Comparison of ENCODE assay signal across 30 cellular contexts in genomic region chr15:45148076-45149059, GRCh38. TPM values are rescaled to one million over a fixed set of nuclear protein-coding genes. Genes with fewer than 3 reads are reported as not detected.
DNase-seq lines count a peak whose midpoint lies in the region; ATAC-seq and TF ChIP-seq lines count a peak whose summit lies in the region.
"Had no signal": no experiment of that assay in that cellular context is flagged by ENCODE, and none has a peak within 500 bp of the region (broad histone marks: within the 10 kb centered on the region; RNA-seq: fewer than 3 reads in every experiment).

No MANE protein-coding gene starts in this region.

- H3K18ac ChIP-seq in mesendoderm (ENCODE audit: low read length): no peak overlapping the region

- no peak overlapping the region for H2BK15ac ChIP-seq in mesendoderm (replicated peaks; ENCODE audit: low read depth)

- dilution Hi-C loops in mammary epithelial cell (cut with HindIII; ENCODE audit: low sequenced_read_pairs): no loop called here

- no peak overlapping the region for H2BK120ac ChIP-seq in mesendoderm (ENCODE audit: low read depth, low read length)

- 85% methylated on average over 10 of the region's 12 CpGs for WGBS in mammary epithelial cell (ENCODE audit: low coverage, missing lambda C conversion rate)
- WGBS in mesendoderm (ENCODE audit: extremely low coverage, insufficient coverage, low lambda C conversion rate): no CpG with 5 or more reads among the region's 12 CpGs

- H2AFZ ChIP-seq in mammary epithelial cell (ENCODE audit: low read depth, low read length): no peak overlapping the region

- no peaks in the 10 kb centered on the region for H3K36me3 ChIP-seq in mammary epithelial cell (ENCODE audit: insufficient read depth, low read length)
- no peaks in the 10 kb centered on the region for H3K36me3 ChIP-seq in mesendoderm (ENCODE audit: control insufficient read depth, insufficient read depth, low read length)
- H3K36me3 ChIP-seq: adrenal gland had no signal

- no peak overlapping the region for H3K4me3 ChIP-seq in AG10803 (ENCODE audit: low read length)
- no peak overlapping the region for H3K4me3 ChIP-seq in mammary epithelial cell (replicated peaks in 1 of 3; ENCODE audit: insufficient read depth in 1 of 3, low read depth in 2 of 3, low read length in 3 of 3)
- no peak overlapping the region for H3K4me3 ChIP-seq in mesendoderm (ENCODE audit: low read length)
- H3K4me3 ChIP-seq: adrenal gland, body of pancreas, stomach, tibial nerve had no signal

- CTCF ChIA-PET in mammary epithelial cell (lab: Charles Lee; ENCODE audit: low non-redundant PET): interaction anchor here (0.7 to 1.2 kb wide), 2 partner anchors 20 to 30 kb away, joined by 4 to 6 read pairs; no protein-coding TSS in a partner anchor

- no peaks in the 10 kb centered on the region for H4K20me1 ChIP-seq in mammary epithelial cell (ENCODE audit: insufficient read depth, low read length)

- no TSS peak for BruUV-seq in mammary epithelial cell (replicated peaks; lab: Mats Ljungman, UMichigan)

- H3K79me2 ChIP-seq in mammary epithelial cell (ENCODE audit: insufficient read depth, low read length) (no peaks in the 10 kb centered on the region), mesendoderm (ENCODE audit: control insufficient read depth, insufficient read depth, low read length) (no peaks in the 10 kb centered on the region)

- no peak overlapping the region for H2BK5ac ChIP-seq in mesendoderm (ENCODE audit: low read length)

- no peak for TF ChIP-seq CTCF in AG10803 (conservative IDR thresholded peaks at IDR 0.05; ENCODE audit: low read length)
- TF ChIP-seq CTCF in mammary epithelial cell (conservative IDR thresholded peaks at IDR 0.05 in 1 of 2, IDR thresholded peaks at IDR 0.05 in 1 of 2; ENCODE audit: extremely low read depth in 1 of 2, insufficient read depth in 1 of 2, low read depth in 1 of 2, low read length in 2 of 2): no peak
- no peak for TF ChIP-seq CTCF in omental fat pad (IDR thresholded peaks at IDR 0.05)

- no peak overlapping the region for H3K9ac ChIP-seq in mammary epithelial cell (ENCODE audit: insufficient read depth, low read length)
- H3K9ac ChIP-seq in mesendoderm (ENCODE audit: low read length): no peak overlapping the region

- H3K23ac ChIP-seq in mesendoderm (ENCODE audit: low read length): no peak overlapping the region

- no peak overlapping the region for H3K27ac ChIP-seq in mammary epithelial cell (ENCODE audit: insufficient read depth, low read depth, low read length)
- no peak overlapping the region for H3K27ac ChIP-seq in mesendoderm (ENCODE audit: low read depth, low read length)
- H3K27ac ChIP-seq: adrenal gland, body of pancreas, HL-60, neutrophil, stomach, tibial nerve had no signal

- H3K9me3 ChIP-seq in mammary epithelial cell (replicated peaks; ENCODE audit: insufficient read depth, low read length): no peaks in the 10 kb centered on the region
- H3K9me3 ChIP-seq: adrenal gland, body of pancreas, neutrophil, stomach, tibial nerve had no signal

- H3K4me1 ChIP-seq in mammary epithelial cell (ENCODE audit: insufficient read depth, low read length) (peaks cover 15% of the 10 kb centered on the region), mesendoderm (ENCODE audit: control insufficient read depth, low read depth, low read length) (peaks cover 2% of the 10 kb centered on the region)
- H3K4me1 ChIP-seq: adrenal gland, body of pancreas, tibial nerve had no signal

- H3K4ac ChIP-seq in mesendoderm (ENCODE audit: low read depth, low read length): no peak overlapping the region

- no peak overlapping the region for H3K4me2 ChIP-seq in mammary epithelial cell (ENCODE audit: insufficient read depth, low read depth, low read length)
- no peak overlapping the region for H3K4me2 ChIP-seq in mesendoderm (ENCODE audit: low read length)

- peak overlapping the region; percentile 15 for H3K56ac ChIP-seq in mesendoderm (ENCODE audit: low read length)

- no peak overlapping the region for H2AK5ac ChIP-seq in mesendoderm (ENCODE audit: low read length)

- H4K5ac ChIP-seq in mesendoderm (ENCODE audit: low read length): no peak overlapping the region

- in situ Hi-C loops in mammary epithelial cell (cut with MboI; ENCODE audit: low sequenced_read_pairs in 2 of 2): no loop called here

- no peaks in the 10 kb centered on the region for H3K79me1 ChIP-seq in mesendoderm (ENCODE audit: low read length)

- ATAC-seq in HG02759 (IDR thresholded peaks at IDR 0.05; ENCODE audit: unreplicated experiment): no peak
- ATAC-seq in omental fat pad (ENCODE audit: low FRiP score): no peak
- no peak for ATAC-seq in HG03354 (IDR thresholded peaks at IDR 0.05; ENCODE audit: poor library complexity, severe bottlenecking, unreplicated experiment)
- ATAC-seq: activated CD8-positive, alpha-beta memory T cell treated with anti-CD3 and anti-CD28 coated beads, Interleukin-2, amount 10 ng/mL, durations not matched to agents 7 days and 5 days; body of pancreas; left colon; WTC11 had no signal

- peak; percentile 17 for DNase-seq in AG10803 (ENCODE audit: low read depth)
- DNase-seq in EL: peak; percentile 13
- peak; percentile 11 for DNase-seq in mammary epithelial cell
- no peak for DNase-seq in mesendoderm
- no peak for DNase-seq in omental fat pad (ENCODE audit: low spot score)
- DNase-seq in NCI-H1048 (lab: John Stamatoyannopoulos, UW): no peak
- DNase-seq: activated CD4-positive, alpha-beta T cell treated with anti-CD3 and anti-CD28 coated beads, Interleukin-2, amount 50 U/mL, for 1 hour; activated CD8-positive, alpha-beta memory T cell treated with anti-CD3 and anti-CD28 coated beads, Interleukin-2, amount 10 ng/mL, durations not matched to agents 7 days and 5 days; activated naive CD4-positive, alpha-beta T cell treated with anti-CD3 and anti-CD28 coated beads for 36 hours; activated T-cell treated with anti-CD3 and anti-CD28 coated beads, Interleukin-2, amount 50 U/mL, for 48 hours; adrenal gland; body of pancreas; foreskin fibroblast; Karpas-422; left colon; NCI-H1694 treated with DMSO at 0.1 percent for 48 hours; NCI-H524; SHP77 treated with DMSO at 0.1 percent for 48 hours; stimulated activated CD8-positive, alpha-beta memory T cell treated with anti-CD3 and anti-CD28 coated beads, Interleukin-4, amount 100 ng/mL, for 48 hours; stomach had no signal

- no peak overlapping the region for H4K8ac ChIP-seq in mesendoderm (ENCODE audit: low read depth, low read length)

- no peaks in the 10 kb centered on the region for H3K27me3 ChIP-seq in mammary epithelial cell (ENCODE audit: insufficient read depth, low read length)
- no peaks in the 10 kb centered on the region for H3K27me3 ChIP-seq in mesendoderm (ENCODE audit: insufficient read depth, low read length, poor library complexity)
- H3K27me3 ChIP-seq: adrenal gland, body of pancreas, neutrophil, stomach, tibial nerve had no signal

- intact Hi-C loops in mammary epithelial cell (cut with micrococcal nuclease): no loop called here

RNA-seq across cellular contexts. Expression of gene DUOX1, which starts 18.6 kb away (rescaled TPM):
- total RNA-seq in mammary epithelial cell (10 to 100 TPM; 15.0 to 42.8 TPM), omental fat pad (1 to 10 TPM; 1.4 to 6.9 (median 2.0) TPM)
- polyA plus RNA-seq in mammary epithelial cell: 10.5 TPM
- polyA minus RNA-seq in mammary epithelial cell: 25.9 TPM
- polyA plus RNA-seq in mesendoderm (2013, experiment 1 of 2): 0.18 TPM
- 0.08 TPM for polyA plus RNA-seq in mesendoderm (2013, experiment 2 of 2)
- total RNA-seq: chondrocyte, endothelial cell of umbilical vein, pulmonary artery endothelial cell had no signal
- polyA plus RNA-seq: endothelial cell of umbilical vein had no signal

RNA-seq across cellular contexts. Expression of gene DUOXA1, which starts 18.7 kb away (rescaled TPM):
- total RNA-seq in mammary epithelial cell (1 to 10 TPM; 1.8 to 5.5 TPM), omental fat pad (1 to 10 TPM in 3 of 4 donors, under 1 TPM in 1; 0.95 to 1.9 (median 1.4) TPM)
- polyA plus RNA-seq in mammary epithelial cell: 2.2 TPM
- not detected for polyA minus RNA-seq in mammary epithelial cell
- 0.14 TPM for polyA plus RNA-seq in mesendoderm (2013, experiment 1 of 2)
- 0.04 TPM for polyA plus RNA-seq in mesendoderm (2013, experiment 2 of 2)
- total RNA-seq: activated CD8-positive, alpha-beta memory T cell treated with anti-CD3 and anti-CD28 coated beads, Interleukin-2, amount 10 ng/mL, durations not matched to agents 7 days and 5 days; activated naive CD4-positive, alpha-beta T cell treated with anti-CD3 and anti-CD28 coated beads for 36 hours; body of pancreas; endothelial cell of umbilical vein; pulmonary artery endothelial cell; skeletal muscle tissue had no signal

RNA-seq across cellular contexts. Expression of gene DUOXA2, which starts 34.2 kb away (rescaled TPM):
- not detected for total RNA-seq in mammary epithelial cell
- polyA plus RNA-seq in mammary epithelial cell: not detected
- polyA minus RNA-seq in mammary epithelial cell: not detected
- not detected for polyA plus RNA-seq in mesendoderm (2013, experiment 1 of 2)
- polyA plus RNA-seq in mesendoderm (2013, experiment 2 of 2): not detected
- total RNA-seq in omental fat pad: not detected
- total RNA-seq: activated CD8-positive, alpha-beta memory T cell treated with anti-CD3 and anti-CD28 coated beads, Interleukin-2, amount 10 ng/mL, durations not matched to agents 7 days and 5 days; activated naive CD4-positive, alpha-beta T cell treated with anti-CD3 and anti-CD28 coated beads for 36 hours; body of pancreas; chondrocyte; endothelial cell of umbilical vein; pulmonary artery endothelial cell; skeletal muscle tissue; tibial nerve; WTC11 had no signal
- polyA plus RNA-seq: endothelial cell of umbilical vein had no signal

RNA-seq across cellular contexts. Expression of gene DUOX2, which starts 34.4 kb away (rescaled TPM):
- under 1 TPM; 0.24 to 0.33 TPM for total RNA-seq in mammary epithelial cell
- polyA plus RNA-seq in mammary epithelial cell: 0.06 TPM
- not detected for polyA minus RNA-seq in mammary epithelial cell
- polyA plus RNA-seq in mesendoderm (2013, experiment 1 of 2): 0.01 TPM
- polyA plus RNA-seq in mesendoderm (2013, experiment 2 of 2): under 0.01 TPM
- under 1 TPM in 3 of 4 donors, not detected in 1; 0.13 to 0.65 (median 0.47) TPM for total RNA-seq in omental fat pad
- total RNA-seq: activated CD8-positive, alpha-beta memory T cell treated with anti-CD3 and anti-CD28 coated beads, Interleukin-2, amount 10 ng/mL, durations not matched to agents 7 days and 5 days; activated naive CD4-positive, alpha-beta T cell treated with anti-CD3 and anti-CD28 coated beads for 36 hours; chondrocyte; endothelial cell of umbilical vein; pulmonary artery endothelial cell had no signal

RNA-seq across cellular contexts. Expression of gene SHF, which starts 39.4 kb away (rescaled TPM):
- 1 to 10 TPM in 1 of 2 donors, under 1 TPM in 1; 0.50 to 1.3 TPM for total RNA-seq in mammary epithelial cell
- 1.0 TPM for polyA plus RNA-seq in mammary epithelial cell
- polyA minus RNA-seq in mammary epithelial cell: not detected
- polyA plus RNA-seq in mesendoderm (2013, experiment 1 of 2): 19.6 TPM
- polyA plus RNA-seq in mesendoderm (2013, experiment 2 of 2): 20.2 TPM
- total RNA-seq in omental fat pad: 10 to 100 TPM in 1 of 4 donors, 1 to 10 TPM in 3; 1.9 to 10.5 (median 3.7) TPM

Comparison
In these comparisons a context has a peak if more than half of its experiments do, and no peak if none do; other contexts are left out.
1. DNase-seq: peak in AG10803 (single experiment), EL (single experiment) and mammary epithelial cell (single experiment); none in mesendoderm (single experiment), omental fat pad (single experiment) and NCI-H1048 (single experiment).